In genomic region chr1:204358605-204359004, GRCh38 we compare ENCODE assay signal across 1 cellular context.
TF ChIP-seq lines count a peak whose summit lies in the region.

No MANE protein-coding gene starts in this region.

TF ChIP-seq in neural cell, 6 proteins besides CTCF, POLR2A, EP300 and RAD21 (continued from another document):
- TF ChIP-seq REST (IDR thresholded peaks at IDR 0.05; ENCODE audit: borderline replicate concordance), result no peak
